Comparison of ENCODE assay signal across 12 cellular contexts in genomic region chr5:172534229-172535169, GRCh38.
DNase-seq lines count a peak whose midpoint lies in the region; ATAC-seq and TF ChIP-seq lines count a peak whose summit lies in the region.
"Had no signal": no experiment of that assay in that cellular context is flagged by ENCODE, and none has a peak within 500 bp of the region (broad histone marks: within the 10 kb centered on the region; RNA-seq: fewer than 3 reads in every experiment).

No MANE protein-coding gene starts in this region.

- peak; percentile 38 for ATAC-seq in aorta (ENCODE audit: low FRiP score)
- no peak for ATAC-seq in HG03469 (IDR thresholded peaks at IDR 0.05; ENCODE audit: unreplicated experiment)

- 56 to 73% methylated on average over 5 to 6 of the region's 9 CpGs for WGBS in esophagus squamous epithelium, 2 donors
- 92 to 93% methylated on average over 9 of the region's 9 CpGs for WGBS in aorta, 2 donors

- H3K4me3 ChIP-seq in esophagus squamous epithelium = no peak overlapping the region
- no peak overlapping the region for H3K4me3 ChIP-seq in aorta (ENCODE audit: low read length in 2 of 2)
- H3K4me3 ChIP-seq: tibial artery had no signal

- H3K27me3 ChIP-seq in esophagus squamous epithelium = no peaks in the 10 kb centered on the region
- no peaks in the 10 kb centered on the region for H3K27me3 ChIP-seq in aorta (ENCODE audit: control insufficient read depth in 1 of 2, insufficient read depth in 2 of 2, low read length in 1 of 2)
- H3K27me3 ChIP-seq: tibial artery had no signal

- intact Hi-C loops in esophagus squamous epithelium (cut with DNase I) = no loop called here
- intact Hi-C loops in aorta (cut with DNase I) = no loop called here

- TF ChIP-seq POLR2A in esophagus squamous epithelium (IDR thresholded peaks at IDR 0.05) = no peak

- H3K36me3 ChIP-seq in esophagus squamous epithelium = no peaks in the 10 kb centered on the region
- H3K36me3 ChIP-seq in aorta (ENCODE audit: control insufficient read depth in 1 of 2, insufficient read depth in 2 of 2, low read length in 1 of 2) = no peaks in the 10 kb centered on the region
- H3K36me3 ChIP-seq: tibial artery had no signal

- H3K4me1 ChIP-seq in esophagus squamous epithelium = peaks cover 17 to 29% (median 28%) of the 10 kb centered on the region in 3 donors
- H3K4me1 ChIP-seq in aorta (ENCODE audit: control insufficient read depth in 1 of 2, insufficient read depth in 2 of 2, low read length in 2 of 2) = no peaks in the 10 kb centered on the region

- H3K9me3 ChIP-seq in esophagus squamous epithelium (no peaks in the 10 kb centered on the region), aorta (ENCODE audit: control insufficient read depth, low read length) (no peaks in the 10 kb centered on the region)
- H3K9me3 ChIP-seq: tibial artery had no signal

- H3K27ac ChIP-seq in esophagus squamous epithelium (peak overlapping the region; percentile 52 to 83 (median 75)), aorta (ENCODE audit: low read depth in 1 of 2, low read length in 2 of 2) (no peak overlapping the region)

- DNase-seq in activated CD8-positive, alpha-beta memory T cell treated with anti-CD3 and anti-CD28 coated beads, Interleukin-2, amount 50 U/mL, for 48 hours = peak; percentile 40
- no peak for DNase-seq in activated CD8-positive, alpha-beta memory T cell treated with anti-CD3 and anti-CD28 coated beads, Interleukin-2, amount 50 U/mL, for 4 hours
- no peak for DNase-seq in esophagus squamous epithelium (lab: John Stamatoyannopoulos, UW)
- DNase-seq in myocyte (ENCODE audit: low read depth) = peak; percentile 68
- DNase-seq in aorta = no peak
- no peak for DNase-seq in NCI-H2196 (lab: John Stamatoyannopoulos, UW; ENCODE audit: unreplicated experiment)
- DNase-seq in inferior parietal cortex (ENCODE audit: extremely low spot score) = no peak
- DNase-seq: activated CD4-positive, alpha-beta T cell treated with anti-CD3 and anti-CD28 coated beads for 4 hours; effector CD4-positive, alpha-beta T cell; stimulated activated CD4-positive, alpha-beta T cell treated with anti-CD3 and anti-CD28 coated beads, Interleukin-4, amount 100 ng/mL, for 1 hour; tibial artery had no signal

- no peak for TF ChIP-seq CTCF in esophagus squamous epithelium (IDR thresholded peaks at IDR 0.05)

Comparison
In these comparisons a context has a peak if more than half of its experiments do, and no peak if none do; other contexts are left out.
1. DNase-seq: peak in activated CD8-positive, alpha-beta memory T cell treated with anti-CD3 and anti-CD28 coated beads, Interleukin-2, amount 50 U/mL, for 48 hours (single experiment) and myocyte (single experiment); none in activated CD8-positive, alpha-beta memory T cell treated with anti-CD3 and anti-CD28 coated beads, Interleukin-2, amount 50 U/mL, for 4 hours (single experiment), esophagus squamous epithelium (single experiment), aorta (0 of 2), NCI-H2196 (single experiment) and inferior parietal cortex (single experiment).
2. H3K27ac ChIP-seq: peak in esophagus squamous epithelium (4 of 4); none in aorta (0 of 2).